ENCODE assay signal across 10 cellular contexts in the genomic region with DNA sequence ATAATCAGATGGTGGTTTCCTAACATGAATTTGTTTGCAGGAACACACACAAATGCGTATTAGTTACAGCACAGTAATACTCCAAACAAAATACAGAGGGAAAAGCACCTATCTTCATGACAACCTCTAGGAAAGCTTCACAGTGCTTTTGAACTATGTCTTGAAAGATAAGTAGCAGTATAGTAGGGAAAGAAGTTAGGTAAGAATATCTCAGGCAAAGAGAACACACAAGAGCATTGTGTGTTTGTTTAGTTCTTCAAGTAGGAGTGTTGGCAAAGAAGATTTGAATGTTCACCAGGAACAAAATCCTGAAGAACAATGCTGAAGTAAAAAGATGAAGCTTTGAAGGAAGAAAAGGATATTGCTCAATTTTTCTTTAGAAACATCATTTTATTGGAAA. TPM values are rescaled to one million over a fixed set of nuclear protein-coding genes. Genes with fewer than 3 reads are reported as not detected.
"Had no signal": no experiment of that assay in that cellular context is flagged by ENCODE, and none has a peak within 500 bp of the region (broad histone marks: within the 10 kb centered on the region; RNA-seq: fewer than 3 reads in every experiment).

No MANE protein-coding gene starts in this region.

- ATAC-seq: HepG2, K562 had no signal

- FAIRE-seq: HepG2, HTR-8/SVneo, K562 had no signal

- H3K36me3 Mint-ChIP-seq: IgD-negative memory B cell had no signal

- DNase-seq: IMR-90, KBM-7, KG1 had no signal

- H3K27ac Mint-ChIP-seq: IgD-negative memory B cell had no signal

- H3K27ac ChIP-seq: HL-60, KMS-11 had no signal

- H3K4me3 ChIP-seq: K562 had no signal

- H3K9me3 Mint-ChIP-seq: IgD-negative memory B cell had no signal

- H3K4me1 Mint-ChIP-seq: IgD-negative memory B cell had no signal

- H3K4me3 Mint-ChIP-seq: IgD-negative memory B cell had no signal

RNA-seq across cellular contexts. Expression of a gene that starts 54.1 kb away (rescaled TPM):
- total RNA-seq: HT-29, IMR-90 had no signal
- polyA plus RNA-seq: IgD-negative memory B cell, IMR-90 had no signal
